In the genomic region with DNA sequence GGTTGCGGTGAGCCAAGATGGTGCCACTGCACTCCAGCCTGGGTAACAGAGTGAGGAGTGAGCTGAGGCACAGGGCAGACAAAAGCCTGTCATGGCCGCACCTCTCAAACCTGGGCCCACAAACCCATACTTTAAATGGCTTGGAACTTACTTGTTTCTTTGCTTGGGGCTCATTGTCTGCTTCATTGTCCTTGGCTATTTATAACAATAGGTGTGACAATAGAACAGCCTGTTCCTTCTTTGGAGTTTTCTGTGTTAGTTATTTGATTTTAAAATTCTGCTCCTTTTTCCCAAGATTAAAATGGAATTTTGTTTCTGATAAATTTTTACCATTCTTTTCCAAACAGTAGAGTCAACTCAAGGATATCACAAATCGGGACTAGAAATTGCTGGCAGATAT, we compare ENCODE assay signal across 28 cellular contexts.
"Had no signal": no experiment of that assay in that cellular context is flagged by ENCODE, and none has a peak within 500 bp of the region (broad histone marks: within the 10 kb centered on the region; RNA-seq: fewer than 3 reads in every experiment).

No MANE protein-coding gene starts in this region.

- H3K36me3 ChIP-seq: ascending aorta, spleen, upper lobe of right lung had no signal

- H2AFZ ChIP-seq: parathyroid adenoma had no signal

- H3K27me3 ChIP-seq: ascending aorta, foreskin keratinocyte, testis, upper lobe of right lung had no signal

- H3K4me3 ChIP-seq: ascending aorta, spleen, testis, upper lobe of right lung had no signal

- H3K27ac ChIP-seq: ascending aorta, foreskin keratinocyte, parathyroid adenoma, spleen, upper lobe of right lung had no signal

- H3K9ac ChIP-seq: parathyroid adenoma had no signal

- H3K9me3 ChIP-seq: ascending aorta, spleen, testis, upper lobe of right lung had no signal

- DNase-seq: activated CD4-positive, alpha-beta memory T cell treated with anti-CD3 and anti-CD28 coated beads, Interleukin-2, amount 10 ng/mL, durations not matched to agents 7 days and 5 days; activated CD4-positive, alpha-beta T cell treated with anti-CD3 and anti-CD28 coated beads for 1 hour; activated CD4-positive, alpha-beta T cell treated with anti-CD3 and anti-CD28 coated beads, Interleukin-2, amount 10 ng/mL, durations not matched to agents 7 days and 5 days; activated CD8-positive, alpha-beta memory T cell treated with anti-CD3 and anti-CD28 coated beads, Interleukin-2, amount 50 U/mL, for 48 hours; activated gamma-delta T cell; activated naive CD4-positive, alpha-beta T cell treated with anti-CD3 and anti-CD28 coated beads, Interleukin-2, amount 10 ng/mL, durations not matched to agents 7 days and 5 days; activated naive CD8-positive, alpha-beta T cell treated with anti-CD3 and anti-CD28 coated beads, Interleukin-2, amount 10 ng/mL, durations not matched to agents 7 days and 5 days; activated T-cell treated with anti-CD3 and anti-CD28 coated beads, Interleukin-2, amount 50 U/mL, for 24 hours; endodermal cell; foreskin keratinocyte; glutamatergic neuron; mammary epithelial cell; naive B cell; nephron progenitor cell; nucleus accumbens; right cardiac atrium; spleen; stimulated activated CD4-positive, alpha-beta T cell treated with anti-CD3 and anti-CD28 coated beads, Interleukin-2, amount 100 ng/mL, for 48 hours; stimulated activated naive CD4-positive, alpha-beta T cell treated with Interleukin-2 at 50 U/mL for 16 hours; T-helper 2 cell; testis; upper lobe of right lung had no signal

- H3K4me1 ChIP-seq: parathyroid adenoma, upper lobe of right lung had no signal

- ATAC-seq: esophagus mucosa, foreskin keratinocyte, right cardiac atrium, SK-N-SH treated with all-trans-retinoic acid at 6 μM for 48 hours, upper lobe of right lung, WTC11 had no signal

- FAIRE-seq: islet of Langerhans had no signal
